Comparison of ENCODE assay signal across 15 cellular contexts in the genomic region with DNA sequence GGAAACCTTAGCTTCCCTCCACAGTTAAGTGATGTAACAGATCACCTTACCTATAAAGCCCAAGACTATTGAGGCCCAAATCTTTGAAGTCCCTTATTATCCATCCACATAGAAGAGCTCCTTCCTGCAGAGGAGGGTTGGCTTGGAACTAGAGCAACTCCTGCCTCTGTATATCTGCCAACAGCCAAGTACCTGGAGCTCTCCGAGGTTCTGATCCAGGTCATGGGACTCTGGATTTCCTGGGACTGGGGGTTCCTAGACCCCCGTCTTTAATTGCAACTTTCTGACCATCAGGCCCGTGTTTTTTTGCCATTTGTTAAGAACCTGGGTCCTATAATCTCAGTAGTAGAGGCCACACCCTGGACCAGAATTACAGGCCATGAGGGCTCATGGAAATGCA.
DNase-seq lines count a peak whose midpoint lies in the region; ATAC-seq, FAIRE-seq and TF ChIP-seq lines count a peak whose summit lies in the region.
"Had no signal": no experiment of that assay in that cellular context is flagged by ENCODE, and none has a peak within 500 bp of the region (broad histone marks: within the 10 kb centered on the region; RNA-seq: fewer than 3 reads in every experiment).

No MANE protein-coding gene starts in this region.

- no peak for ATAC-seq in HepG2
- no peak for ATAC-seq in right lobe of liver

- H3K9me3 ChIP-seq in HepG2 (ENCODE audit: low read length) (no peaks in the 10 kb centered on the region), right lobe of liver (no peaks in the 10 kb centered on the region), SJCRH30 (replicated peaks) (no peaks in the 10 kb centered on the region), endocrine pancreas (ENCODE audit: control insufficient read depth, low read length) (no peaks in the 10 kb centered on the region)

- TF ChIP-seq RAD21 in HepG2 (CRISPR knock-in tag; IDR thresholded peaks at IDR 0.05), result no peak

- H3K27me3 ChIP-seq in HepG2 (ENCODE audit: control insufficient read depth in 1 of 2, insufficient read depth in 2 of 2, low read length in 2 of 2), result no peaks in the 10 kb centered on the region
- H3K27me3 ChIP-seq in right lobe of liver, result no peaks in the 10 kb centered on the region
- no peaks in the 10 kb centered on the region for H3K27me3 ChIP-seq in SJCRH30
- H3K27me3 ChIP-seq in endocrine pancreas (ENCODE audit: control insufficient read depth, insufficient read depth, low read length), result no peaks in the 10 kb centered on the region
- H3K27me3 ChIP-seq: adrenal gland, sigmoid colon had no signal

- in situ Hi-C loops in HepG2 (cut with HindIII; ENCODE audit: extremely low pct_ligation_motif_present, low pct_unique_long_range_greater_than_20kb) (no loop called here), GM13977 (cut with MboI; ENCODE audit: low pct_unique_long_range_greater_than_20kb, low sequenced_read_pairs, unreplicated experiment) (no loop called here)

- no peak for TF ChIP-seq POLR2A in HepG2 (IDR thresholded peaks at IDR 0.05; ENCODE audit: insufficient read depth in 1 of 2, low read depth in 2 of 2, low read length in 2 of 2)
- no peak for TF ChIP-seq POLR2A in right lobe of liver (IDR thresholded peaks at IDR 0.05)

- peaks cover 32% of the 10 kb centered on the region for H3K4me1 ChIP-seq in HepG2 (ENCODE audit: insufficient read depth, low read length)
- no peaks in the 10 kb centered on the region for H3K4me1 ChIP-seq in right lobe of liver
- peaks cover 3% of the 10 kb centered on the region for H3K4me1 ChIP-seq in SJCRH30
- peaks cover 3% of the 10 kb centered on the region for H3K4me1 ChIP-seq in endocrine pancreas (ENCODE audit: control insufficient read depth, insufficient read depth, low read length)
- H3K4me1 ChIP-seq: adrenal gland, sigmoid colon had no signal

- no peak for FAIRE-seq in HepG2 (lab: Jason Lieb, UNC)

- CTCF ChIA-PET in HepG2 (lab: Yijun Ruan, JAX; ENCODE audit: low intra/inter-chr PET ratio, low total read pairs), result no interaction called here

- DNase-seq in HepG2 (ENCODE audit: low spot score) (no peak), right lobe of liver (no peak), SJCRH30 (peak; percentile 18 to 41), GM13977 (ENCODE audit: low spot score) (no peak), HUDEP-2 (lab: John Stamatoyannopoulos, UW; ENCODE audit: unreplicated experiment in 76 of 76) (no peak), NCI-H1417 (lab: John Stamatoyannopoulos, UW) (no peak), putamen (ENCODE audit: low spot score) (no peak)
- DNase-seq: adrenal gland, C1 segment of cervical spinal cord, foreskin fibroblast, islet precursor cell, NCI-H1694 treated with DMSO at 0.1 percent for 48 hours, NCI-H69, sigmoid colon had no signal

- no TSS peak for BruUV-seq in HepG2 (replicated peaks; lab: Mats Ljungman, UMichigan)

- TF ChIP-seq CTCF in HepG2 (CRISPR knock-in tag; IDR thresholded peaks at IDR 0.05) (no peak), right lobe of liver (IDR thresholded peaks at IDR 0.05) (no peak), GM13977 (IDR thresholded peaks at IDR 0.05; ENCODE audit: extremely low read depth, insufficient read depth, missing control alignments) (no peak)

- TF ChIP-seq EP300 in HepG2 (IDR thresholded peaks at IDR 0.05; ENCODE audit: low read depth in 2 of 2, low read length in 2 of 2) (no peak), HepG2 (CRISPR knock-in tag; IDR thresholded peaks at IDR 0.05; ENCODE audit: borderline replicate concordance) (no peak)

- H3K9ac ChIP-seq in HepG2 (ENCODE audit: insufficient read depth, low read depth, low read length) (no peak overlapping the region), endocrine pancreas (ENCODE audit: control insufficient read depth, insufficient read depth, low read length) (peak overlapping the region; percentile 7)

- no peak overlapping the region for H2AFZ ChIP-seq in HepG2 (ENCODE audit: low read length)

- no peaks in the 10 kb centered on the region for H3K79me2 ChIP-seq in HepG2 (ENCODE audit: insufficient read depth, low read length)

- H4K20me1 ChIP-seq in HepG2 (ENCODE audit: insufficient read depth, low read length), result no peaks in the 10 kb centered on the region

- POLR2A ChIA-PET in HepG2 (lab: Yijun Ruan, JAX), result no interaction called here

- intact Hi-C loops in HepG2 (cut with micrococcal nuclease; ENCODE audit: unreplicated experiment), result no loop called here
- intact Hi-C loops in right lobe of liver (cut with DNase I), result no loop called here

- H3K4me2 ChIP-seq in HepG2 (ENCODE audit: low read depth, low read length), result no peak overlapping the region

- H3K36me3 ChIP-seq in HepG2 (replicated peaks in 1 of 2; ENCODE audit: control insufficient read depth in 1 of 2, insufficient read depth in 2 of 2, low read length in 2 of 2), result no peaks in the 10 kb centered on the region
- H3K36me3 ChIP-seq in right lobe of liver, result no peaks in the 10 kb centered on the region
- peaks cover 3% of the 10 kb centered on the region; the same call in 1 of the 2 replicates for H3K36me3 ChIP-seq in SJCRH30
- no peaks in the 10 kb centered on the region for H3K36me3 ChIP-seq in endocrine pancreas (ENCODE audit: control insufficient read depth, insufficient read depth, low read length)
- H3K36me3 ChIP-seq: adrenal gland, sigmoid colon had no signal

- no CpG with 5 or more reads among the region's 3 CpGs for WGBS in HepG2 (ENCODE audit: low lambda C conversion rate)
- 40% methylated on average over 3 of the region's 3 CpGs for WGBS in right lobe of liver (ENCODE audit: insufficient coverage, low coverage, low lambda C conversion rate, missing lambda C conversion rate)

- H3K27ac ChIP-seq in HepG2 (ENCODE audit: extremely low read length, insufficient read depth, low read length) (no peak overlapping the region), right lobe of liver (no peak overlapping the region), SJCRH30 (no peak overlapping the region)
- H3K27ac ChIP-seq: adrenal gland, sigmoid colon had no signal

- H3K4me3 ChIP-seq in HepG2 (replicated peaks in 1 of 3; ENCODE audit: insufficient read depth in 1 of 3, low read depth in 2 of 3, low read length in 3 of 3), result no peak overlapping the region
- no peak overlapping the region for H3K4me3 ChIP-seq in right lobe of liver
- no peak overlapping the region for H3K4me3 ChIP-seq in SJCRH30
- no peak overlapping the region for H3K4me3 ChIP-seq in endocrine pancreas (ENCODE audit: control insufficient read depth, insufficient read depth, low read length)
- H3K4me3 ChIP-seq: adrenal gland, sigmoid colon had no signal

TF ChIP-seq in HepG2, 621 proteins besides CTCF, POLR2A, EP300 and RAD21:
- TF ChIP-seq ZIK1 (CRISPR knock-in tag; IDR thresholded peaks at IDR 0.05; ENCODE audit: borderline replicate concordance, low read depth) (no peak), MATR3 (CRISPR knock-in tag; IDR thresholded peaks at IDR 0.05) (no peak), MIER2 (CRISPR knock-in tag; IDR thresholded peaks at IDR 0.05) (peak; percentile 90), HNRNPLL (IDR thresholded peaks at IDR 0.05; ENCODE audit: low read depth, low read length, poor library complexity, severe bottlenecking) (no peak), ZNF780A (CRISPR knock-in tag; IDR thresholded peaks at IDR 0.05) (no peak)
- TF ChIP-seq, protein P1, sequence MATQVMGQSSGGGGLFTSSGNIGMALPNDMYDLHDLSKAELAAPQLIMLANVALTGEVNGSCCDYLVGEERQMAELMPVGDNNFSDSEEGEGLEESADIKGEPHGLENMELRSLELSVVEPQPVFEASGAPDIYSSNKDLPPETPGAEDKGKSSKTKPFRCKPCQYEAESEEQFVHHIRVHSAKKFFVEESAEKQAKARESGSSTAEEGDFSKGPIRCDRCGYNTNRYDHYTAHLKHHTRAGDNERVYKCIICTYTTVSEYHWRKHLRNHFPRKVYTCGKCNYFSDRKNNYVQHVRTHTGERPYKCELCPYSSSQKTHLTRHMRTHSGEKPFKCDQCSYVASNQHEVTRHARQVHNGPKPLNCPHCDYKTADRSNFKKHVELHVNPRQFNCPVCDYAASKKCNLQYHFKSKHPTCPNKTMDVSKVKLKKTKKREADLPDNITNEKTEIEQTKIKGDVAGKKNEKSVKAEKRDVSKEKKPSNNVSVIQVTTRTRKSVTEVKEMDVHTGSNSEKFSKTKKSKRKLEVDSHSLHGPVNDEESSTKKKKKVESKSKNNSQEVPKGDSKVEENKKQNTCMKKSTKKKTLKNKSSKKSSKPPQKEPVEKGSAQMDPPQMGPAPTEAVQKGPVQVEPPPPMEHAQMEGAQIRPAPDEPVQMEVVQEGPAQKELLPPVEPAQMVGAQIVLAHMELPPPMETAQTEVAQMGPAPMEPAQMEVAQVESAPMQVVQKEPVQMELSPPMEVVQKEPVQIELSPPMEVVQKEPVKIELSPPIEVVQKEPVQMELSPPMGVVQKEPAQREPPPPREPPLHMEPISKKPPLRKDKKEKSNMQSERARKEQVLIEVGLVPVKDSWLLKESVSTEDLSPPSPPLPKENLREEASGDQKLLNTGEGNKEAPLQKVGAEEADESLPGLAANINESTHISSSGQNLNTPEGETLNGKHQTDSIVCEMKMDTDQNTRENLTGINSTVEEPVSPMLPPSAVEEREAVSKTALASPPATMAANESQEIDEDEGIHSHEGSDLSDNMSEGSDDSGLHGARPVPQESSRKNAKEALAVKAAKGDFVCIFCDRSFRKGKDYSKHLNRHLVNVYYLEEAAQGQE (IDR thresholded peaks at IDR 0.05; ENCODE audit: borderline replicate concordance in 1 of 2, low read depth in 1 of 2, low read length in 2 of 2), result peak; percentile 43 to 92

Comparison
In these comparisons a context has a peak if more than half of its experiments do, and no peak if none do; other contexts are left out.
1. DNase-seq: peak in SJCRH30 (2 of 2); none in HepG2 (single experiment), right lobe of liver (0 of 3), GM13977 (single experiment), HUDEP-2 (0 of 76), NCI-H1417 (0 of 3) and putamen (single experiment).